1 cellular context compared by ENCODE assay signal in the genomic region with DNA sequence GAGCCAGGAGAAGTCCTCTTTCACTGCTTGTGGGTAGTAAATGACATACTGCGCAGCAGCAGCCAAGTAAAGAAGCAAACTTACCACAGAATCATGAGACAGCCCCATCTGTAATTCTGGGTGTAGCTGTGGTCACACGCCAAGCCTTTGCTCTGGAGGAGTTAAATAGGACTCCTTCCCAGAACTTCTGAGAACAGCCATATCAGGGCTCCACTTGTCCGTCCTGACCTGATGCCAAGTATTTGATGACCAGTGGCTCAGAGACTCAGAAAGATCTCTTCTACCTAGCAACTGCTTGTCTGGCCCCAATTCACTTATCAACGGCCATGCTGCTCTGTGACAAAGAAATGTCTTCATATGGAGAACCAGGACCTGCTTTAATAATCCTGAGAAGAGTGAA.
TF ChIP-seq lines count a peak whose summit lies in the region.

No MANE protein-coding gene starts in this region.

TF ChIP-seq in K562, 482 proteins besides CTCF, POLR2A, EP300 and RAD21 (continued from another document and continues in another):
- TF ChIP-seq, protein P1, sequence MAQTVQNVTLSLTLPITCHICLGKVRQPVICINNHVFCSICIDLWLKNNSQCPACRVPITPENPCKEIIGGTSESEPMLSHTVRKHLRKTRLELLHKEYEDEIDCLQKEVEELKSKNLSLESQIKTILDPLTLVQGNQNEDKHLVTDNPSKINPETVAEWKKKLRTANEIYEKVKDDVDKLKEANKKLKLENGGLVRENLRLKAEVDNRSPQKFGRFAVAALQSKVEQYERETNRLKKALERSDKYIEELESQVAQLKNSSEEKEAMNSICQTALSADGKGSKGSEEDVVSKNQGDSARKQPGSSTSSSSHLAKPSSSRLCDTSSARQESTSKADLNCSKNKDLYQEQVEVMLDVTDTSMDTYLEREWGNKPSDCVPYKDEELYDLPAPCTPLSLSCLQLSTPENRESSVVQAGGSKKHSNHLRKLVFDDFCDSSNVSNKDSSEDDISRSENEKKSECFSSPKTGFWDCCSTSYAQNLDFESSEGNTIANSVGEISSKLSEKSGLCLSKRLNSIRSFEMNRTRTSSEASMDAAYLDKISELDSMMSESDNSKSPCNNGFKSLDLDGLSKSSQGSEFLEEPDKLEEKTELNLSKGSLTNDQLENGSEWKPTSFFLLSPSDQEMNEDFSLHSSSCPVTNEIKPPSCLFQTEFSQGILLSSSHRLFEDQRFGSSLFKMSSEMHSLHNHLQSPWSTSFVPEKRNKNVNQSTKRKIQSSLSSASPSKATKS (CRISPR knock-in tag; IDR thresholded peaks at IDR 0.05): no peak
- TF ChIP-seq XRCC5 (IDR thresholded peaks at IDR 0.05; ENCODE audit: low read depth, low read length) (no peak), ZNF175 (CRISPR knock-in tag; IDR thresholded peaks at IDR 0.05; ENCODE audit: low read depth) (peak; percentile 77; the same call in 1 of the 2 replicates), HCFC1 (IDR thresholded peaks at IDR 0.05; ENCODE audit: low read depth, low read length) (no peak), ZBTB17 (CRISPR knock-in tag; IDR thresholded peaks at IDR 0.05) (peak; percentile 88), XRCC3 (IDR thresholded peaks at IDR 0.05) (no peak), HDAC1 (IDR thresholded peaks at IDR 0.05) (peak in 1 of 2 experiments; percentile 58; a peak in 1 of 4 replicates), POU5F1 (IDR thresholded peaks at IDR 0.05; ENCODE audit: borderline replicate concordance, low read depth, low read length, partially characterized antibody) (no peak), PHB (CRISPR knock-in tag; IDR thresholded peaks at IDR 0.05) (no peak), NCOA6 (IDR thresholded peaks at IDR 0.05) (no peak), NCOA4 (IDR thresholded peaks at IDR 0.05; ENCODE audit: partially characterized antibody) (no peak), FOXA1 (IDR thresholded peaks at IDR 0.05; ENCODE audit: borderline replicate concordance) (no peak), CXXC5 (CRISPR knock-in tag; IDR thresholded peaks at IDR 0.05) (peak; percentile 53), POLR2AphosphoS2 (IDR thresholded peaks at IDR 0.05; ENCODE audit: low read length) (no peak), ZNF584 (CRISPR knock-in tag; IDR thresholded peaks at IDR 0.05; ENCODE audit: low read depth) (no peak), ZFP36 (IDR thresholded peaks at IDR 0.05; ENCODE audit: low read depth, low read length, partially characterized antibody) (no peak), CBX8 (IDR thresholded peaks at IDR 0.05; ENCODE audit: borderline replicate concordance, extremely low read depth, low read depth, low read length, poor library complexity, severe bottlenecking) (no peak), NR4A1 (CRISPR knock-in tag; IDR thresholded peaks at IDR 0.05) (no peak), NR4A1 (tag; IDR thresholded peaks at IDR 0.05) (no peak), MCM7 (IDR thresholded peaks at IDR 0.05) (no peak), XRCC4 (IDR thresholded peaks at IDR 0.05; ENCODE audit: extremely low read depth, insufficient read depth, insufficient read length) (no peak), RFX5 (IDR thresholded peaks at IDR 0.05; ENCODE audit: low read depth, low read length) (peak; percentile 97), PRMT5 (CRISPR knock-in tag; IDR thresholded peaks at IDR 0.05) (no peak), POLR3G (IDR thresholded peaks at IDR 0.05; ENCODE audit: extremely low read depth, insufficient read length, insufficient replicate concordance) (no peak), DPF2 (IDR thresholded peaks at IDR 0.05) (peak; percentile 67), CREB1 (IDR thresholded peaks at IDR 0.05) (peak; percentile 57; the same call in 1 of the 2 replicates), CREB1 (CRISPR knock-in tag; IDR thresholded peaks at IDR 0.05) (no peak), CBX2 (IDR thresholded peaks at IDR 0.05; ENCODE audit: insufficient read depth, low read length, poor library complexity, severe bottlenecking) (no peak), TEAD2 (tag; IDR thresholded peaks at IDR 0.05) (no peak), ZBTB1 (CRISPR knock-in tag; IDR thresholded peaks at IDR 0.05; ENCODE audit: borderline replicate concordance, low read depth) (no peak), SAP30 (IDR thresholded peaks at IDR 0.05; ENCODE audit: borderline replicate concordance, insufficient read depth, low read depth, low read length, poor library complexity, severe bottlenecking) (no peak), ZZZ3 (IDR thresholded peaks at IDR 0.05) (no peak), CREBBP (IDR thresholded peaks at IDR 0.05; ENCODE audit: low read depth, low read length) (no peak), TAF15 (IDR thresholded peaks at IDR 0.05; ENCODE audit: low read depth, low read length) (no peak), SMARCC2 (IDR thresholded peaks at IDR 0.05; ENCODE audit: low read depth) (no peak), NCOR1 (IDR thresholded peaks at IDR 0.05) (peak; percentile 63; the same call in 1 of the 2 replicates), STAT5A (IDR thresholded peaks at IDR 0.05; ENCODE audit: borderline replicate concordance, low read length) (peak; percentile 76), NUFIP1 (IDR thresholded peaks at IDR 0.05; ENCODE audit: partially characterized antibody) (no peak), GTF2A2 (tag; IDR thresholded peaks at IDR 0.05) (no peak), FOSL1 (tag; conservative IDR thresholded peaks at IDR 0.05) (peak; percentile 57)
- TF ChIP-seq, protein P2, sequence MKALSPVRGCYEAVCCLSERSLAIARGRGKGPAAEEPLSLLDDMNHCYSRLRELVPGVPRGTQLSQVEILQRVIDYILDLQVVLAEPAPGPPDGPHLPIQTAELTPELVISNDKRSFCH (CRISPR knock-in tag; IDR thresholded peaks at IDR 0.05): no peak
- TF ChIP-seq, protein P2 (tag; IDR thresholded peaks at IDR 0.05): no peak
- TF ChIP-seq, protein P3, sequence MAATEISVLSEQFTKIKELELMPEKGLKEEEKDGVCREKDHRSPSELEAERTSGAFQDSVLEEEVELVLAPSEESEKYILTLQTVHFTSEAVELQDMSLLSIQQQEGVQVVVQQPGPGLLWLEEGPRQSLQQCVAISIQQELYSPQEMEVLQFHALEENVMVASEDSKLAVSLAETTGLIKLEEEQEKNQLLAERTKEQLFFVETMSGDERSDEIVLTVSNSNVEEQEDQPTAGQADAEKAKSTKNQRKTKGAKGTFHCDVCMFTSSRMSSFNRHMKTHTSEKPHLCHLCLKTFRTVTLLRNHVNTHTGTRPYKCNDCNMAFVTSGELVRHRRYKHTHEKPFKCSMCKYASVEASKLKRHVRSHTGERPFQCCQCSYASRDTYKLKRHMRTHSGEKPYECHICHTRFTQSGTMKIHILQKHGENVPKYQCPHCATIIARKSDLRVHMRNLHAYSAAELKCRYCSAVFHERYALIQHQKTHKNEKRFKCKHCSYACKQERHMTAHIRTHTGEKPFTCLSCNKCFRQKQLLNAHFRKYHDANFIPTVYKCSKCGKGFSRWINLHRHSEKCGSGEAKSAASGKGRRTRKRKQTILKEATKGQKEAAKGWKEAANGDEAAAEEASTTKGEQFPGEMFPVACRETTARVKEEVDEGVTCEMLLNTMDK (IDR thresholded peaks at IDR 0.05; ENCODE audit: borderline replicate concordance, insufficient read depth, low read depth, low read length, poor library complexity, severe bottlenecking): no peak
- TF ChIP-seq, protein P4, sequence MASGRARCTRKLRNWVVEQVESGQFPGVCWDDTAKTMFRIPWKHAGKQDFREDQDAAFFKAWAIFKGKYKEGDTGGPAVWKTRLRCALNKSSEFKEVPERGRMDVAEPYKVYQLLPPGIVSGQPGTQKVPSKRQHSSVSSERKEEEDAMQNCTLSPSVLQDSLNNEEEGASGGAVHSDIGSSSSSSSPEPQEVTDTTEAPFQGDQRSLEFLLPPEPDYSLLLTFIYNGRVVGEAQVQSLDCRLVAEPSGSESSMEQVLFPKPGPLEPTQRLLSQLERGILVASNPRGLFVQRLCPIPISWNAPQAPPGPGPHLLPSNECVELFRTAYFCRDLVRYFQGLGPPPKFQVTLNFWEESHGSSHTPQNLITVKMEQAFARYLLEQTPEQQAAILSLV (tag; IDR thresholded peaks at IDR 0.05): no peak
- TF ChIP-seq, protein P5, sequence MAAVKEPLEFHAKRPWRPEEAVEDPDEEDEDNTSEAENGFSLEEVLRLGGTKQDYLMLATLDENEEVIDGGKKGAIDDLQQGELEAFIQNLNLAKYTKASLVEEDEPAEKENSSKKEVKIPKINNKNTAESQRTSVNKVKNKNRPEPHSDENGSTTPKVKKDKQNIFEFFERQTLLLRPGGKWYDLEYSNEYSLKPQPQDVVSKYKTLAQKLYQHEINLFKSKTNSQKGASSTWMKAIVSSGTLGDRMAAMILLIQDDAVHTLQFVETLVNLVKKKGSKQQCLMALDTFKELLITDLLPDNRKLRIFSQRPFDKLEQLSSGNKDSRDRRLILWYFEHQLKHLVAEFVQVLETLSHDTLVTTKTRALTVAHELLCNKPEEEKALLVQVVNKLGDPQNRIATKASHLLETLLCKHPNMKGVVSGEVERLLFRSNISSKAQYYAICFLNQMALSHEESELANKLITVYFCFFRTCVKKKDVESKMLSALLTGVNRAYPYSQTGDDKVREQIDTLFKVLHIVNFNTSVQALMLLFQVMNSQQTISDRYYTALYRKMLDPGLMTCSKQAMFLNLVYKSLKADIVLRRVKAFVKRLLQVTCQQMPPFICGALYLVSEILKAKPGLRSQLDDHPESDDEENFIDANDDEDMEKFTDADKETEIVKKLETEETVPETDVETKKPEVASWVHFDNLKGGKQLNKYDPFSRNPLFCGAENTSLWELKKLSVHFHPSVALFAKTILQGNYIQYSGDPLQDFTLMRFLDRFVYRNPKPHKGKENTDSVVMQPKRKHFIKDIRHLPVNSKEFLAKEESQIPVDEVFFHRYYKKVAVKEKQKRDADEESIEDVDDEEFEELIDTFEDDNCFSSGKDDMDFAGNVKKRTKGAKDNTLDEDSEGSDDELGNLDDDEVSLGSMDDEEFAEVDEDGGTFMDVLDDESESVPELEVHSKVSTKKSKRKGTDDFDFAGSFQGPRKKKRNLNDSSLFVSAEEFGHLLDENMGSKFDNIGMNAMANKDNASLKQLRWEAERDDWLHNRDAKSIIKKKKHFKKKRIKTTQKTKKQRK (IDR thresholded peaks at IDR 0.05; ENCODE audit: borderline replicate concordance, low read depth, low read length): no peak
- TF ChIP-seq, protein P6, sequence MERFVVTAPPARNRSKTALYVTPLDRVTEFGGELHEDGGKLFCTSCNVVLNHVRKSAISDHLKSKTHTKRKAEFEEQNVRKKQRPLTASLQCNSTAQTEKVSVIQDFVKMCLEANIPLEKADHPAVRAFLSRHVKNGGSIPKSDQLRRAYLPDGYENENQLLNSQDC (CRISPR knock-in tag; IDR thresholded peaks at IDR 0.05): no peak
- TF ChIP-seq, protein P7, sequence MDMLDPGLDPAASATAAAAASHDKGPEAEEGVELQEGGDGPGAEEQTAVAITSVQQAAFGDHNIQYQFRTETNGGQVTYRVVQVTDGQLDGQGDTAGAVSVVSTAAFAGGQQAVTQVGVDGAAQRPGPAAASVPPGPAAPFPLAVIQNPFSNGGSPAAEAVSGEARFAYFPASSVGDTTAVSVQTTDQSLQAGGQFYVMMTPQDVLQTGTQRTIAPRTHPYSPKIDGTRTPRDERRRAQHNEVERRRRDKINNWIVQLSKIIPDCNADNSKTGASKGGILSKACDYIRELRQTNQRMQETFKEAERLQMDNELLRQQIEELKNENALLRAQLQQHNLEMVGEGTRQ (CRISPR knock-in tag; IDR thresholded peaks at IDR 0.05): no peak
- TF ChIP-seq, protein P8, sequence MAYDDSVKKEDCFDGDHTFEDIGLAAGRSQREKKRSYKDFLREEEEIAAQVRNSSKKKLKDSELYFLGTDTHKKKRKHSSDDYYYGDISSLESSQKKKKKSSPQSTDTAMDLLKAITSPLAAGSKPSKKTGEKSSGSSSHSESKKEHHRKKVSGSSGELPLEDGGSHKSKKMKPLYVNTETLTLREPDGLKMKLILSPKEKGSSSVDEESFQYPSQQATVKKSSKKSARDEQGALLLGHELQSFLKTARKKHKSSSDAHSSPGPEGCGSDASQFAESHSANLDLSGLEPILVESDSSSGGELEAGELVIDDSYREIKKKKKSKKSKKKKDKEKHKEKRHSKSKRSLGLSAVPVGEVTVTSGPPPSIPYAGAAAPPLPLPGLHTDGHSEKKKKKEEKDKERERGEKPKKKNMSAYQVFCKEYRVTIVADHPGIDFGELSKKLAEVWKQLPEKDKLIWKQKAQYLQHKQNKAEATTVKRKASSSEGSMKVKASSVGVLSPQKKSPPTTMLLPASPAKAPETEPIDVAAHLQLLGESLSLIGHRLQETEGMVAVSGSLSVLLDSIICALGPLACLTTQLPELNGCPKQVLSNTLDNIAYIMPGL (CRISPR knock-in tag; IDR thresholded peaks at IDR 0.05): no peak
- TF ChIP-seq, protein P9, sequence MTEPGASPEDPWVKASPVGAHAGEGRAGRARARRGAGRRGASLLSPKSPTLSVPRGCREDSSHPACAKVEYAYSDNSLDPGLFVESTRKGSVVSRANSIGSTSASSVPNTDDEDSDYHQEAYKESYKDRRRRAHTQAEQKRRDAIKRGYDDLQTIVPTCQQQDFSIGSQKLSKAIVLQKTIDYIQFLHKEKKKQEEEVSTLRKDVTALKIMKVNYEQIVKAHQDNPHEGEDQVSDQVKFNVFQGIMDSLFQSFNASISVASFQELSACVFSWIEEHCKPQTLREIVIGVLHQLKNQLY (CRISPR knock-in tag; conservative IDR thresholded peaks at IDR 0.05): no peak
- TF ChIP-seq, protein P10, sequence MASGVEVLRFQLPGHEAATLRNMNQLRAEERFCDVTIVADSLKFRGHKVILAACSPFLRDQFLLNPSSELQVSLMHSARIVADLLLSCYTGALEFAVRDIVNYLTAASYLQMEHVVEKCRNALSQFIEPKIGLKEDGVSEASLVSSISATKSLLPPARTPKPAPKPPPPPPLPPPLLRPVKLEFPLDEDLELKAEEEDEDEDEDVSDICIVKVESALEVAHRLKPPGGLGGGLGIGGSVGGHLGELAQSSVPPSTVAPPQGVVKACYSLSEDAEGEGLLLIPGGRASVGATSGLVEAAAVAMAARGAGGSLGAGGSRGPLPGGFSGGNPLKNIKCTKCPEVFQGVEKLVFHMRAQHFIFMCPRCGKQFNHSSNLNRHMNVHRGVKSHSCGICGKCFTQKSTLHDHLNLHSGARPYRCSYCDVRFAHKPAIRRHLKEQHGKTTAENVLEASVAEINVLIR (CRISPR knock-in tag; IDR thresholded peaks at IDR 0.05): 0 out of 2 replicates have a peak, but pooled peaks have one; percentile 40
- TF ChIP-seq, protein P11, sequence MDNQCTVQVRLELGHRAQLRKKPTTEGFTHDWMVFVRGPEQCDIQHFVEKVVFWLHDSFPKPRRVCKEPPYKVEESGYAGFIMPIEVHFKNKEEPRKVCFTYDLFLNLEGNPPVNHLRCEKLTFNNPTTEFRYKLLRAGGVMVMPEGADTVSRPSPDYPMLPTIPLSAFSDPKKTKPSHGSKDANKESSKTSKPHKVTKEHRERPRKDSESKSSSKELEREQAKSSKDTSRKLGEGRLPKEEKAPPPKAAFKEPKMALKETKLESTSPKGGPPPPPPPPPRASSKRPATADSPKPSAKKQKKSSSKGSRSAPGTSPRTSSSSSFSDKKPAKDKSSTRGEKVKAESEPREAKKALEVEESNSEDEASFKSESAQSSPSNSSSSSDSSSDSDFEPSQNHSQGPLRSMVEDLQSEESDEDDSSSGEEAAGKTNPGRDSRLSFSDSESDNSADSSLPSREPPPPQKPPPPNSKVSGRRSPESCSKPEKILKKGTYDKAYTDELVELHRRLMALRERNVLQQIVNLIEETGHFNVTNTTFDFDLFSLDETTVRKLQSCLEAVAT (IDR thresholded peaks at IDR 0.05): peak in 1 of 2 experiments; percentile 86; a peak in 1 of 4 replicates
